ENCODE assay signal across 11 cellular contexts in the genomic region with DNA sequence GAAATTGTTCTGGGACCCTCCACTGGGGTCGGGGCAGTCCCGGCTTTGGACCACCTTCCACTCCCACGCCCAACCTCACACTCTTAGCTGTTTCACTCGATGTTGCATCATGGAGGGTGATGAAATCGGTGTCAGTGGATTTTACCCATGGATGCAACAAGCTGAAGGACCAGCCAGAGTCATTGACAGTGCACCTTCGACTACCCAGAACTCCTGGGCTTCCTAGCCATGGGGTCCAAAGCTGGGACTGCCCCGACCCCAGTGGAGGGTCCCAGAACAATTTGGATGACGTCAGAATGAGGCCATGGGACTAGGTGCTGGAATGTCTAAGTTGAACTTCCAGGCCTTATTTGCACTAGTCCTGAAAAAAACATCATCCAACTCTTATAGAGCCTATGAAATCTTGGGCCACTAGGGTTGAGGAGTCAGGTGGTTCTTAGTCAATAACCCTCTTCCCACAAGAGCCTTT. TPM values are rescaled to one million over a fixed set of nuclear protein-coding genes. Genes with fewer than 3 reads are reported as not detected.
DNase-seq lines count a peak whose midpoint lies in the region; ATAC-seq and TF ChIP-seq lines count a peak whose summit lies in the region.
"Had no signal": no experiment of that assay in that cellular context is flagged by ENCODE, and none has a peak within 500 bp of the region (broad histone marks: within the 10 kb centered on the region; RNA-seq: fewer than 3 reads in every experiment).

No MANE protein-coding gene starts in this region.

- CTCF ChIA-PET in CD4-positive, alpha-beta T cell (lab: Charles Lee): interaction anchor here (1.2 to 1.7 kb wide), 5 partner anchors 9 to 126 kb away, joined by 3 to 10 read pairs (median 4); partner anchors contain the start of genes CNPY2 and STAT2
- CTCF ChIA-PET in Caco-2 (lab: Charles Lee): interaction anchor here (1.8 kb wide), 1 partner anchor 22 kb away, joined by 4 read pairs; the partner anchor contains the start of gene CNPY2

- no peak for TF ChIP-seq CTCF in CD4-positive, alpha-beta T cell (IDR thresholded peaks at IDR 0.05)
- TF ChIP-seq CTCF in Caco-2 (IDR thresholded peaks at IDR 0.05; ENCODE audit: insufficient read depth in 1 of 2, low read depth in 1 of 2, low read length in 1 of 2, severe bottlenecking in 1 of 2, unreplicated experiment in 1 of 2): no peak

- peak overlapping the region; percentile 93 for H3K27ac Mint-ChIP-seq in CD4-positive, alpha-beta T cell
- peak overlapping the region; percentile 100 for H3K27ac Mint-ChIP-seq in dendritic cell treated with granulocyte-macrophage colony-stimulating factor and Interleukin-4, amounts not matched to agents 40 ng/mL and 50 ng/mL, for 4 days
- H3K27ac Mint-ChIP-seq in Caco-2 (ENCODE audit: unreplicated experiment): no peak overlapping the region

- H3K9me3 ChIP-seq in CD4-positive, alpha-beta T cell (ENCODE audit: control insufficient read depth, low read length): no peaks in the 10 kb centered on the region
- H3K9me3 ChIP-seq in Caco-2: no peaks in the 10 kb centered on the region
- H3K9me3 ChIP-seq: colonic mucosa, thyroid gland had no signal

- H3K4me1 ChIP-seq in Caco-2: peaks cover 12% of the 10 kb centered on the region

- H3K9me3 Mint-ChIP-seq in CD4-positive, alpha-beta T cell: no peaks in the 10 kb centered on the region
- H3K9me3 Mint-ChIP-seq in dendritic cell treated with granulocyte-macrophage colony-stimulating factor and Interleukin-4, amounts not matched to agents 40 ng/mL and 50 ng/mL, for 4 days: no peaks in the 10 kb centered on the region
- no peaks in the 10 kb centered on the region for H3K9me3 Mint-ChIP-seq in Caco-2 (ENCODE audit: unreplicated experiment)

- H3K27ac ChIP-seq in CD4-positive, alpha-beta T cell (ENCODE audit: low read depth, low read length): peak overlapping the region; percentile 96
- H3K27ac ChIP-seq: C4-2B, colonic mucosa, thyroid gland had no signal

- intact Hi-C loops in CD4-positive, alpha-beta T cell (cut with DNase I, micrococcal nuclease): loop anchor here in 1 of 2 experiments (1.0 to 2.0 kb wide), 3 partner anchors 21 to 128 kb away; partner anchors contain the start of gene STAT2
- intact Hi-C loops in dendritic cell treated with granulocyte-macrophage colony-stimulating factor and Interleukin-4, amounts not matched to agents 40 ng/mL and 50 ng/mL, for 4 days (cut with micrococcal nuclease): no loop called here
- intact Hi-C loops in Caco-2 (cut with micrococcal nuclease; ENCODE audit: unreplicated experiment): no loop called here

- H3K27me3 ChIP-seq in CD4-positive, alpha-beta T cell (ENCODE audit: control insufficient read depth, insufficient read depth, low read length): no peaks in the 10 kb centered on the region
- H3K27me3 ChIP-seq in Caco-2 (replicated peaks; ENCODE audit: control insufficient read depth, insufficient read depth, low read length): no peaks in the 10 kb centered on the region
- H3K27me3 ChIP-seq: colonic mucosa, thyroid gland had no signal

- H3K36me3 Mint-ChIP-seq in CD4-positive, alpha-beta T cell (ENCODE audit: low read depth): peaks cover 40% of the 10 kb centered on the region
- peaks cover 34% of the 10 kb centered on the region for H3K36me3 Mint-ChIP-seq in dendritic cell treated with granulocyte-macrophage colony-stimulating factor and Interleukin-4, amounts not matched to agents 40 ng/mL and 50 ng/mL, for 4 days (ENCODE audit: low read depth)
- peaks cover 13% of the 10 kb centered on the region for H3K36me3 Mint-ChIP-seq in Caco-2 (ENCODE audit: insufficient read depth, unreplicated experiment)

- ATAC-seq in CD4-positive, alpha-beta T cell (ENCODE audit: poor library complexity): no peak
- no peak for ATAC-seq in GM21515 (IDR thresholded peaks at IDR 0.05; ENCODE audit: unreplicated experiment)
- ATAC-seq in GM18868 (IDR thresholded peaks at IDR 0.05; ENCODE audit: unreplicated experiment): no peak

- DNase-seq in CD4-positive, alpha-beta T cell: no peak
- DNase-seq in MV-4-11 (lab: John Stamatoyannopoulos, UW): peak; percentile 69
- DNase-seq in Caco-2: no peak
- DNase-seq: colonic mucosa, NCI-H1930, Right ventricle myocardium superior, thyroid gland had no signal

- no TSS peak for BruUV-seq in Caco-2 (replicated peaks; lab: Mats Ljungman, UMichigan)

- POLR2A ChIA-PET in CD4-positive, alpha-beta T cell (lab: Charles Lee): interaction anchor here (1.2 to 3.4 kb wide), 13 partner anchors 10 to 364 kb away, joined by 3 to 150 read pairs (median 10); partner anchors contain the start of genes CNPY2, RAB5B, SMARCC2 and SPRYD4
- POLR2A ChIA-PET in Caco-2 (lab: Charles Lee): no interaction called here

- peaks cover 69% of the 10 kb centered on the region for H3K4me1 Mint-ChIP-seq in CD4-positive, alpha-beta T cell (ENCODE audit: low read depth)
- peaks cover 64% of the 10 kb centered on the region for H3K4me1 Mint-ChIP-seq in dendritic cell treated with granulocyte-macrophage colony-stimulating factor and Interleukin-4, amounts not matched to agents 40 ng/mL and 50 ng/mL, for 4 days (ENCODE audit: low read depth)
- peaks cover 8% of the 10 kb centered on the region for H3K4me1 Mint-ChIP-seq in Caco-2 (ENCODE audit: low read depth, unreplicated experiment)

- H3K36me3 ChIP-seq in Caco-2 (ENCODE audit: control insufficient read depth, insufficient read depth, low read length): peaks cover 2% of the 10 kb centered on the region
- H3K36me3 ChIP-seq: colonic mucosa had no signal

- H3K27me3 Mint-ChIP-seq in CD4-positive, alpha-beta T cell: no peaks in the 10 kb centered on the region
- no peaks in the 10 kb centered on the region for H3K27me3 Mint-ChIP-seq in dendritic cell treated with granulocyte-macrophage colony-stimulating factor and Interleukin-4, amounts not matched to agents 40 ng/mL and 50 ng/mL, for 4 days
- no peaks in the 10 kb centered on the region for H3K27me3 Mint-ChIP-seq in Caco-2 (ENCODE audit: insufficient read depth, unreplicated experiment)

- H3K4me3 ChIP-seq in Caco-2 (ENCODE audit: low read depth, low read length): no peak overlapping the region
- H3K4me3 ChIP-seq: colonic mucosa, thyroid gland had no signal

- peak overlapping the region; percentile 21 for H3K4me3 Mint-ChIP-seq in CD4-positive, alpha-beta T cell
- H3K4me3 Mint-ChIP-seq in dendritic cell treated with granulocyte-macrophage colony-stimulating factor and Interleukin-4, amounts not matched to agents 40 ng/mL and 50 ng/mL, for 4 days: no peak overlapping the region
- no peak overlapping the region for H3K4me3 Mint-ChIP-seq in Caco-2 (ENCODE audit: unreplicated experiment)

RNA-seq across cellular contexts. Expression of gene IL23A, which starts 0.9 kb away (rescaled TPM):
- 10 to 100 TPM; 25.2 to 27.5 TPM for total RNA-seq in CD4-positive, alpha-beta T cell
- total RNA-seq in Caco-2 (2022): 0.48 TPM in 1 of 2 replicates, not detected in the other
- total RNA-seq: Right ventricle myocardium superior had no signal

RNA-seq across cellular contexts. Expression of gene PAN2, which starts 4.0 kb away (rescaled TPM):
- 100 to 1,000 TPM; 104 to 107 TPM for total RNA-seq in CD4-positive, alpha-beta T cell
- total RNA-seq in Caco-2 (2022): 25.7 and 30.0 TPM in 2 replicates

RNA-seq across cellular contexts. Expression of gene CNPY2, which starts 22.0 kb away (rescaled TPM):
- total RNA-seq in CD4-positive, alpha-beta T cell: 10 to 100 TPM; 30.5 to 33.4 TPM
- total RNA-seq in Caco-2 (2022): 204 and 208 TPM in 2 replicates

RNA-seq across cellular contexts. Expression of gene STAT2, which starts 22.1 kb away (rescaled TPM):
- 100 to 1,000 TPM; 114 to 125 TPM for total RNA-seq in CD4-positive, alpha-beta T cell
- 76.7 and 79.5 TPM in 2 replicates for total RNA-seq in Caco-2 (2022)

RNA-seq across cellular contexts. Expression of gene APOF, which starts 24.9 kb away (rescaled TPM):
- total RNA-seq in CD4-positive, alpha-beta T cell: not detected
- total RNA-seq in Caco-2 (2022): 0.18 and 0.23 TPM in 2 replicates
- total RNA-seq: Right ventricle myocardium superior, thyroid gland had no signal

Comparison
In these comparisons a context has a peak if more than half of its experiments do, and no peak if none do; other contexts are left out.
1. RNA of gene IL23A, which starts 0.9 kb away (total RNA-seq): 25.2 to 27.5 TPM in CD4-positive, alpha-beta T cell; 0.48 TPM in Caco-2; every median in the first group is over 10 times any median in the second.